ENCODE assay signal across 8 cellular contexts in the genomic region with DNA sequence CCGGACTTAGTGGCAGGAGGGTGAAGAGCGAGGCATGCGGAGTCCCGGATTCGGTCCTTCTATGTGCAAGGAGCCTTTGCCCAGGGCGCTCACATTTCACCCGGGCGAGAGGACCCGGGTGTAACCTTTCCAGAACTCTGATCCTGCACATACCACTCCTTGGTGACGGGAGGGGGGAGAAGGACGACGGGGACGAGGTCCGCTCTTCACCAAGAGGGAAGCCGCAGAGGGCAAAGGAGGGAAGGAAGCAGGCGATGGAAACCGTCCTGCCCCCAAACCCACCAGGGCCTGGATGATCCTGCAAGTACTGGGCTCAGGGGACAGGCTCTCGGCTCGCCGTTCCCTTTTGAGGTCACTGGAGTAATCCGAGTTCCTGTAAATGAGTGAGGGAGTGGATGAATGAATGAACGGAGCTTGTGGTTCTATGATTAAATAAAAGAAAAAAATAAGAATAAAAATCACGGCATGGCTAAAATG. TPM values are rescaled to one million over a fixed set of nuclear protein-coding genes. Genes with fewer than 3 reads are reported as not detected.
DNase-seq lines count a peak whose midpoint lies in the region; FAIRE-seq and TF ChIP-seq lines count a peak whose summit lies in the region.
"Had no signal": no experiment of that assay in that cellular context is flagged by ENCODE, and none has a peak within 500 bp of the region (broad histone marks: within the 10 kb centered on the region; RNA-seq: fewer than 3 reads in every experiment).

No MANE protein-coding gene starts in this region.

- no peaks in the 10 kb centered on the region for H3K36me3 ChIP-seq in H1 (ENCODE audit: control insufficient read depth in 2 of 4, insufficient read depth in 4 of 4, low read length in 3 of 4)
- H3K36me3 ChIP-seq in thyroid gland = no peaks in the 10 kb centered on the region
- no peaks in the 10 kb centered on the region for H3K36me3 ChIP-seq in effector memory CD4-positive, alpha-beta T cell (ENCODE audit: control insufficient read depth, insufficient read depth, low read length)

- H3K23ac ChIP-seq in H1 (ENCODE audit: insufficient read length) = no peak overlapping the region

- peaks cover 8% of the 10 kb centered on the region; the same call in 1 of the 2 replicates for H3K23me2 ChIP-seq in H1 (ENCODE audit: low read depth, low read length)

- no peaks in the 10 kb centered on the region for H3K36me3 Mint-ChIP-seq in mesothelial cell of epicardium

- no peak for TF ChIP-seq CTCF in H1 (IDR thresholded peaks at IDR 0.05; ENCODE audit: control extremely low read depth in 1 of 3, insufficient read depth in 1 of 3, low read depth in 1 of 3, low read length in 3 of 3)
- TF ChIP-seq CTCF in mesothelial cell of epicardium (IDR thresholded peaks at IDR 0.05; ENCODE audit: unreplicated experiment) = no peak
- no peak for TF ChIP-seq CTCF in thyroid gland (IDR thresholded peaks at IDR 0.05)

- H2BK120ac ChIP-seq in H1 (replicated peaks; ENCODE audit: low read depth, low read length) = no peak overlapping the region

- no peak for FAIRE-seq in H1 (lab: Jason Lieb, UNC)
- FAIRE-seq: frontal cortex had no signal

- H3K4me1 Mint-ChIP-seq in mesothelial cell of epicardium = peaks cover 2% of the 10 kb centered on the region

- no peak for TF ChIP-seq RAD21 in H1 (IDR thresholded peaks at IDR 0.05 in 1 of 2, conservative IDR thresholded peaks at IDR 0.05 in 1 of 2; ENCODE audit: low read depth in 2 of 2, low read length in 2 of 2)

- no peaks in the 10 kb centered on the region for H3K9me3 Mint-ChIP-seq in mesothelial cell of epicardium

- 14% methylated on average over 16 of the region's 23 CpGs; no CpG with 5 or more reads in 1 of the 2 experiments for WGBS in H1 (ENCODE audit: extremely low coverage in 1 of 2, insufficient coverage in 1 of 2, insufficient read length in 1 of 2, insufficient replicate concordance in 2 of 2, low coverage in 1 of 2, low lambda C conversion rate in 2 of 2, missing lambda C conversion rate in 1 of 2), 2 experiments
- 16 to 20% methylated on average over 17 to 22 of the region's 23 CpGs for WGBS in thyroid gland, 2 donors

- H3K4ac ChIP-seq in H1 (replicated peaks; ENCODE audit: insufficient read length, low read depth, low read length) = no peak overlapping the region

- H3K27me3 Mint-ChIP-seq in mesothelial cell of epicardium (ENCODE audit: low read depth) = peaks cover 98% of the 10 kb centered on the region

- H2AFZ ChIP-seq in H1 (ENCODE audit: low read length) = peak overlapping the region; percentile 84; the same call in 1 of the 2 replicates

- H3K4me3 Mint-ChIP-seq in mesothelial cell of epicardium = peak overlapping the region; percentile 47

- 0 out of 7 replicates have a peak overlapping the region, but pooled peaks of 1 of the 4 experiments have one; percentile 2 for H3K9ac ChIP-seq in H1 (replicated peaks in 1 of 4; ENCODE audit: extremely low read depth in 1 of 4, low read depth in 3 of 4, low read length in 3 of 4)

- no peak overlapping the region; the same call in 1 of the 2 replicates for H2BK20ac ChIP-seq in H1 (ENCODE audit: low read length)

- DNase-seq in HuH-7.5 (ENCODE audit: low spot score) (peak; percentile 11), H1 (ENCODE audit: low read depth in 1 of 2, low spot score in 2 of 2) (peak in 1 of 2 experiments; percentile 64), mesothelial cell of epicardium (ENCODE audit: low spot score in 2 of 2, unreplicated experiment in 2 of 2) (no peak), thyroid gland (no peak), RKO (ENCODE audit: low spot score) (no peak)
- DNase-seq in effector memory CD4-positive, alpha-beta T cell = no peak
- DNase-seq in stimulated activated CD4-positive, alpha-beta T cell treated with anti-CD3 and anti-CD28 coated beads, Interleukin-2, amount 100 ng/mL, for 48 hours = no peak

- no peaks in the 10 kb centered on the region for H3K79me2 ChIP-seq in H1 (ENCODE audit: control insufficient read depth in 1 of 2, insufficient read depth in 2 of 2, low read length in 2 of 2)

- H3K9me3 ChIP-seq in H1 (ENCODE audit: insufficient read depth in 2 of 2, low read depth in 1 of 2, low read length in 1 of 2) (no peaks in the 10 kb centered on the region), thyroid gland (no peaks in the 10 kb centered on the region)
- no peaks in the 10 kb centered on the region for H3K9me3 ChIP-seq in effector memory CD4-positive, alpha-beta T cell (ENCODE audit: control insufficient read depth, low read length)

- no peaks in the 10 kb centered on the region for H3K79me1 ChIP-seq in H1 (ENCODE audit: low read depth, low read length)

- H2AK5ac ChIP-seq in H1 (ENCODE audit: low read depth, low read length) = no peak overlapping the region

- H4K8ac ChIP-seq in H1 (ENCODE audit: extremely low read depth, insufficient read depth, low read length) = no peak overlapping the region

- no peak for TF ChIP-seq POLR2A in H1 (IDR thresholded peaks at IDR 0.05; ENCODE audit: control extremely low read depth in 1 of 2, low read depth in 2 of 2, low read length in 2 of 2)
- no peak for TF ChIP-seq POLR2A in thyroid gland (IDR thresholded peaks at IDR 0.05)

- H3K27ac ChIP-seq in H1 (ENCODE audit: low read depth, low read length) (no peak overlapping the region), thyroid gland (peak overlapping the region in 2 of 3 donors; percentile 43 to 93)
- H3K27ac ChIP-seq in effector memory CD4-positive, alpha-beta T cell (ENCODE audit: insufficient read depth, low read length, poor library complexity, severe bottlenecking) = no peak overlapping the region

- H2BK15ac ChIP-seq in H1 (ENCODE audit: low read length) = no peak overlapping the region

- H3K4me3 ChIP-seq in H1 (ENCODE audit: extremely low read depth in 1 of 4, insufficient read depth in 2 of 4, low read depth in 3 of 4, low read length in 4 of 4) (peak overlapping the region; percentile 40 to 80 (median 62); a peak in 6 of 8 replicates), thyroid gland (replicated peaks in 1 of 3) (peak overlapping the region in 1 of 3 donors; percentile 65)
- no peak overlapping the region for H3K4me3 ChIP-seq in effector memory CD4-positive, alpha-beta T cell (ENCODE audit: insufficient read depth, low read depth, low read length, poor library complexity, severe bottlenecking)

- H2BK5ac ChIP-seq in H1 (ENCODE audit: low read depth, low read length) = no peak overlapping the region

- H4K91ac ChIP-seq in H1 (replicated peaks; ENCODE audit: insufficient read length, low read length) = no peak overlapping the region

- H3K27me3 ChIP-seq in H1 (replicated peaks in 1 of 4; ENCODE audit: control insufficient read depth in 3 of 4, extremely low read depth in 1 of 4, insufficient read depth in 3 of 4, low read length in 3 of 4) (peaks cover 4 to 52% (median 40%) of the 10 kb centered on the region in 4 experiments), thyroid gland (no peaks in the 10 kb centered on the region)
- peaks cover 35% of the 10 kb centered on the region for H3K27me3 ChIP-seq in effector memory CD4-positive, alpha-beta T cell (replicated peaks; ENCODE audit: control insufficient read depth, insufficient read depth, low read length, poor library complexity, severe bottlenecking)

- H4K20me1 ChIP-seq in H1 (replicated peaks in 1 of 2; ENCODE audit: control insufficient read depth in 1 of 2, insufficient read depth in 2 of 2, low read length in 2 of 2) = no peaks in the 10 kb centered on the region

- peaks cover 0 to 8% (median 1%) of the 10 kb centered on the region in 4 experiments; a peak in 5 of 7 replicates for H3K4me1 ChIP-seq in H1 (replicated peaks in 1 of 4; ENCODE audit: control insufficient read depth in 3 of 4, insufficient read depth in 4 of 4, low read length in 3 of 4)
- peaks cover 15% of the 10 kb centered on the region in 2 donors for H3K4me1 ChIP-seq in thyroid gland
- peaks cover 11% of the 10 kb centered on the region for H3K4me1 ChIP-seq in effector memory CD4-positive, alpha-beta T cell (ENCODE audit: control insufficient read depth, insufficient read depth, low read length, poor library complexity, severe bottlenecking)

- H4K5ac ChIP-seq in H1 (ENCODE audit: insufficient read length, low read depth, low read length) = no peak overlapping the region

- H3K18ac ChIP-seq in H1 (ENCODE audit: extremely low read depth, low read length) = no peak overlapping the region

- CTCF ChIA-PET in H1 (lab: Charles Lee; ENCODE audit: partially characterized antibody) = interaction anchor here (1.2 to 2.2 kb wide), 4 partner anchors 12 to 65 kb away, joined by 3 to 9 read pairs (median 9); no protein-coding TSS in a partner anchor

- no peak overlapping the region for H2BK12ac ChIP-seq in H1 (ENCODE audit: low read depth, low read length)

- TF ChIP-seq EP300 in H1 (IDR thresholded peaks at IDR 0.05; ENCODE audit: borderline replicate concordance in 1 of 2, low read depth in 2 of 2, low read length in 2 of 2) = no peak

- intact Hi-C loops in thyroid gland (cut with DNase I) = no loop called here

- no peak overlapping the region for H3K27ac Mint-ChIP-seq in mesothelial cell of epicardium

- H3K14ac ChIP-seq in H1 (ENCODE audit: insufficient read length) = no peak overlapping the region

- peak overlapping the region; percentile 88 to 94 for H3K4me2 ChIP-seq in H1 (ENCODE audit: insufficient read depth in 1 of 2, low read depth in 2 of 2, low read length in 2 of 2)

- no peak overlapping the region for H3K56ac ChIP-seq in H1 (replicated peaks; ENCODE audit: insufficient read length, low read depth, low read length)

- POLR2A ChIA-PET in H1 (lab: Charles Lee; ENCODE audit: partially characterized antibody) = interaction anchor here (1.4 to 2.0 kb wide), 2 partner anchors 11 to 41 kb away, joined by 5 to 6 read pairs; a partner anchor contains a TSS

RNA-seq across cellular contexts. Expression of a gene that starts 1.0 kb away (rescaled TPM):
- 1.5 and 1.7 TPM in 2 replicates for total RNA-seq in H1 (2021; fragmentation: NEBNext Ultra II Directional; extraction: Animal tissue kit (Norgen Biotek cat#: 25700))
- polyA plus RNA-seq in H1 (2011; rRNA removed) = 1.5 and 1.6 TPM in 2 replicates
- polyA plus RNA-seq in H1 (2011; cell fraction: cytosol; rRNA removed) = 1.3 TPM
- polyA plus RNA-seq in H1 (2011; cell fraction: nucleus; rRNA removed) = 3.1 TPM
- polyA plus RNA-seq in H1 (2012, experiment 1 of 2) = 1.2 to 1.7 TPM (median 1.4 TPM) in 4 replicates
- polyA plus RNA-seq in H1 (2012, experiment 2 of 2) = 1.2 TPM
- 2.3 TPM for polyA plus RNA-seq in H1 (2013, experiment 1 of 2)
- polyA plus RNA-seq in H1 (2013, experiment 2 of 2) = 2.0 TPM
- 2.0 and 2.2 TPM in 2 replicates for polyA minus RNA-seq in H1 (2011; rRNA and poly(A)+ RNA removed)
- 0.66 TPM for polyA minus RNA-seq in H1 (2011; cell fraction: cytosol; rRNA and poly(A)+ RNA removed)
- 1.6 TPM for polyA minus RNA-seq in H1 (2011; cell fraction: nucleus; rRNA and poly(A)+ RNA removed)
- total RNA-seq in mesothelial cell of epicardium = 0.11 to 0.22 TPM (median 0.14 TPM) in 3 replicates
- total RNA-seq in thyroid gland = 10 to 100 TPM in 1 of 4 donors, 1 to 10 TPM in 3; 7.9 to 12.4 (median 9.1) TPM
- total RNA-seq: frontal cortex had no signal

RNA-seq across cellular contexts. Expression of a gene that starts 16.4 kb away (rescaled TPM):
- 9.3 and 9.8 TPM in 2 replicates for total RNA-seq in H1 (2021; fragmentation: NEBNext Ultra II Directional; extraction: Animal tissue kit (Norgen Biotek cat#: 25700))
- 8.1 and 12.3 TPM in 2 replicates for polyA plus RNA-seq in H1 (2011; rRNA removed)
- polyA plus RNA-seq in H1 (2011; cell fraction: cytosol; rRNA removed) = 7.1 TPM
- 25.0 TPM for polyA plus RNA-seq in H1 (2011; cell fraction: nucleus; rRNA removed)
- polyA plus RNA-seq in H1 (2012, experiment 1 of 2) = 5.3 to 9.0 TPM (median 7.8 TPM) in 4 replicates
- 5.1 TPM for polyA plus RNA-seq in H1 (2012, experiment 2 of 2)
- polyA plus RNA-seq in H1 (2013, experiment 1 of 2) = 8.4 TPM
- polyA plus RNA-seq in H1 (2013, experiment 2 of 2) = 7.4 TPM
- 2.4 and 3.4 TPM in 2 replicates for polyA minus RNA-seq in H1 (2011; rRNA and poly(A)+ RNA removed)
- 6.5 TPM for polyA minus RNA-seq in H1 (2011; cell fraction: cytosol; rRNA and poly(A)+ RNA removed)
- polyA minus RNA-seq in H1 (2011; cell fraction: nucleus; rRNA and poly(A)+ RNA removed) = 9.7 TPM
- 13.8 to 14.9 TPM (median 13.8 TPM) in 3 replicates for total RNA-seq in mesothelial cell of epicardium
- total RNA-seq in thyroid gland = 10 to 100 TPM in 1 of 4 donors, 1 to 10 TPM in 3; 5.8 to 11.7 (median 8.4) TPM

RNA-seq across cellular contexts. Expression of a gene that starts 26.6 kb away (rescaled TPM):
- 3.6 and 4.3 TPM in 2 replicates for total RNA-seq in H1 (2021; fragmentation: NEBNext Ultra II Directional; extraction: Animal tissue kit (Norgen Biotek cat#: 25700))
- polyA plus RNA-seq in H1 (2011; rRNA removed) = 3.8 and 6.8 TPM in 2 replicates
- 5.3 TPM for polyA plus RNA-seq in H1 (2011; cell fraction: cytosol; rRNA removed)
- 7.1 TPM for polyA plus RNA-seq in H1 (2011; cell fraction: nucleus; rRNA removed)
- 3.3 to 4.1 TPM (median 4.1 TPM) in 4 replicates for polyA plus RNA-seq in H1 (2012, experiment 1 of 2)
- polyA plus RNA-seq in H1 (2012, experiment 2 of 2) = 3.5 TPM
- 2.8 TPM for polyA plus RNA-seq in H1 (2013, experiment 1 of 2)
- polyA plus RNA-seq in H1 (2013, experiment 2 of 2) = 2.6 TPM
- polyA minus RNA-seq in H1 (2011; rRNA and poly(A)+ RNA removed) = 5.8 and 7.1 TPM in 2 replicates
- 4.0 TPM for polyA minus RNA-seq in H1 (2011; cell fraction: cytosol; rRNA and poly(A)+ RNA removed)
- 5.7 TPM for polyA minus RNA-seq in H1 (2011; cell fraction: nucleus; rRNA and poly(A)+ RNA removed)
- total RNA-seq in mesothelial cell of epicardium (9.5 to 11.7 TPM (median 10.6 TPM) in 3 replicates), thyroid gland (10 to 100 TPM in 3 of 4 donors, 1 to 10 TPM in 1; 8.1 to 16.0 (median 12.2) TPM)

RNA-seq across cellular contexts. Expression of a gene that starts 41.1 kb away (rescaled TPM):
- total RNA-seq in H1 (2021; fragmentation: NEBNext Ultra II Directional; extraction: Animal tissue kit (Norgen Biotek cat#: 25700)) = 147 and 166 TPM in 2 replicates
- 73.3 and 140 TPM in 2 replicates for polyA plus RNA-seq in H1 (2011; rRNA removed)
- polyA plus RNA-seq in H1 (2011; cell fraction: cytosol; rRNA removed) = 127 TPM
- polyA plus RNA-seq in H1 (2011; cell fraction: nucleus; rRNA removed) = 46.0 TPM
- polyA plus RNA-seq in H1 (2012, experiment 1 of 2) = 126 to 142 TPM (median 133 TPM) in 4 replicates
- polyA plus RNA-seq in H1 (2012, experiment 2 of 2) = 31.6 TPM
- 76.2 TPM for polyA plus RNA-seq in H1 (2013, experiment 1 of 2)
- 73.7 TPM for polyA plus RNA-seq in H1 (2013, experiment 2 of 2)
- 84.5 and 90.3 TPM in 2 replicates for polyA minus RNA-seq in H1 (2011; rRNA and poly(A)+ RNA removed)
- 60.9 TPM for polyA minus RNA-seq in H1 (2011; cell fraction: cytosol; rRNA and poly(A)+ RNA removed)
- 26.5 TPM for polyA minus RNA-seq in H1 (2011; cell fraction: nucleus; rRNA and poly(A)+ RNA removed)
- total RNA-seq in mesothelial cell of epicardium (67.2 to 70.9 TPM (median 69.7 TPM) in 3 replicates), thyroid gland (10 to 100 TPM; 25.1 to 35.7 (median 28.0) TPM)

RNA-seq across cellular contexts. Expression of a gene that starts 42.2 kb away (rescaled TPM):
- total RNA-seq in H1 (2021; fragmentation: NEBNext Ultra II Directional; extraction: Animal tissue kit (Norgen Biotek cat#: 25700)) = 2.4 and 2.7 TPM in 2 replicates
- polyA plus RNA-seq in H1 (2011; rRNA removed) = 1.5 and 2.4 TPM in 2 replicates
- 1.6 TPM for polyA plus RNA-seq in H1 (2011; cell fraction: cytosol; rRNA removed)
- 1.8 TPM for polyA plus RNA-seq in H1 (2011; cell fraction: nucleus; rRNA removed)
- 1.7 to 2.4 TPM (median 2.2 TPM) in 4 replicates for polyA plus RNA-seq in H1 (2012, experiment 1 of 2)
- polyA plus RNA-seq in H1 (2012, experiment 2 of 2) = 1.6 TPM
- 1.8 TPM for polyA plus RNA-seq in H1 (2013, experiment 1 of 2)
- polyA plus RNA-seq in H1 (2013, experiment 2 of 2) = 2.0 TPM
- polyA minus RNA-seq in H1 (2011; rRNA and poly(A)+ RNA removed) = 2.8 and 3.4 TPM in 2 replicates
- 1.5 TPM for polyA minus RNA-seq in H1 (2011; cell fraction: cytosol; rRNA and poly(A)+ RNA removed)
- polyA minus RNA-seq in H1 (2011; cell fraction: nucleus; rRNA and poly(A)+ RNA removed) = 2.6 TPM
- 5.0 to 5.4 TPM (median 5.1 TPM) in 3 replicates for total RNA-seq in mesothelial cell of epicardium
- total RNA-seq in thyroid gland = 10 to 100 TPM; 13.5 to 14.0 (median 13.8) TPM

Comparison
In these comparisons a context has a peak if more than half of its experiments do, and no peak if none do; other contexts are left out.
1. H3K27ac ChIP-seq: peak in thyroid gland (2 of 3); none in H1 (single experiment) and effector memory CD4-positive, alpha-beta T cell (single experiment).